In the genomic region with DNA sequence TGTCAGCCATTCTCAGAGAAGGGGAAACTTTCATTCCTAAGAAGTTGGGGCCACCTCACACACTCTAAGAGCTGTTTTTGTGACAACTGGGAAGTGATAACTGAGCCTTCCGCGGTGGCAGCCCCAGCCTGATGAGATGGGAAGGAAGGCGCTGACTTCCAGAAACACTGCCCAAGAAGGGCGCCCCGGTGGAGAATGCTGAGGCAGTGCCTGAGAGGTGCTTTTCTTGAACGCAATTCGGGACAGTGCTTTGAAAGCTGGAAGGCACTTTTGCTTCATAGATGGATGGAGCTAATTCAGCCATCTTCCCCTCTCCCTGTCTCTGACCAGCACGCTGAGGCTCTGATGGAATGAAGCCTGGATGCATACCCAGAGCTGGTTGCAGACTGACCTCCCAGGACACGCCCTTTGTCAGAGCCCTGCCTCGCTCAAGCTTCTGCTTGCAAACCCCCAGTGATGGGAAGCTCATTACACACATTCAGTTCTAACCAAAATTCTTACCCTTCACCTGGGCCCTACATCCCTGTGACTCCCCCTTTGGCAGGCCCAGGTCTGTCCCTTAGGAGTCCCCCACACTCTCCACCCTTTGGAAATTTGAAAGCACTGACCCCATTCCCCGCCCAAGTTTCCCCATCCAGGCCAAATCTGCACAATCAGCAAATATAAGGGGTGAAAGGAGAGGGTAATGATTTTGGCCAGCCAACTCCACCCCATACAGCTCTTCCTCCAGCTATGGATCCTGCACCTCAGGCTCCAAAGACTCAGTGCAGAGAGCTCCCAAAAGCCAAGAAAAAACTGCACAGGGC, we compare ENCODE assay signal across 15 cellular contexts.
DNase-seq lines count a peak whose midpoint lies in the region; ATAC-seq and TF ChIP-seq lines count a peak whose summit lies in the region.
"Had no signal": no experiment of that assay in that cellular context is flagged by ENCODE, and none has a peak within 500 bp of the region (broad histone marks: within the 10 kb centered on the region; RNA-seq: fewer than 3 reads in every experiment).

No MANE protein-coding gene starts in this region.

- 86 to 87% methylated on average over 11 of the region's 11 CpGs for WGBS in aorta, 2 donors

- H3K9me3 ChIP-seq in aorta (ENCODE audit: control insufficient read depth, low read length), result no peaks in the 10 kb centered on the region

- peaks cover 51% of the 10 kb centered on the region for H3K4me1 Mint-ChIP-seq in dendritic cell treated with granulocyte-macrophage colony-stimulating factor and Interleukin-4, amounts not matched to agents 40 ng/mL and 50 ng/mL, for 4 days (ENCODE audit: low read depth)
- no peaks in the 10 kb centered on the region for H3K4me1 Mint-ChIP-seq in neural crest cell
- H3K4me1 Mint-ChIP-seq: CD4-positive, CD25-positive, alpha-beta regulatory T cell had no signal

- DNase-seq in RWPE1 (ENCODE audit: low spot score) (no peak), neural crest cell (ENCODE audit: low read depth, low spot score) (no peak), aorta (peak; percentile 29 to 45), UCSD-AML1 (lab: John Stamatoyannopoulos, UW; ENCODE audit: unreplicated experiment) (no peak)
- DNase-seq: ACHN; AML-193; CD4-positive, CD25-positive, alpha-beta regulatory T cell; H9; KG1; NCI-H1417 treated with DMSO at 0.1 percent for 48 hours; NCI-H1930; NCI-H526 treated with DMSO at 0.1 percent for 48 hours had no signal

- TF ChIP-seq CTCF in RWPE1 (conservative IDR thresholded peaks at IDR 0.05; ENCODE audit: low read depth) (no peak), neural crest cell (conservative IDR thresholded peaks at IDR 0.05) (no peak)

- H3K27ac ChIP-seq in RWPE1 (peak overlapping the region; percentile 78), aorta (ENCODE audit: low read depth in 1 of 2, low read length in 2 of 2) (no peak overlapping the region)

- CTCF ChIA-PET in RWPE1 (lab: Yijun Ruan, JAX), result no interaction called here

- H3K9me3 Mint-ChIP-seq in dendritic cell treated with granulocyte-macrophage colony-stimulating factor and Interleukin-4, amounts not matched to agents 40 ng/mL and 50 ng/mL, for 4 days, result no peaks in the 10 kb centered on the region
- no peaks in the 10 kb centered on the region for H3K9me3 Mint-ChIP-seq in neural crest cell
- H3K9me3 Mint-ChIP-seq: CD4-positive, CD25-positive, alpha-beta regulatory T cell; H9 had no signal

- intact Hi-C loops in dendritic cell treated with granulocyte-macrophage colony-stimulating factor and Interleukin-4, amounts not matched to agents 40 ng/mL and 50 ng/mL, for 4 days (cut with micrococcal nuclease), result no loop called here
- intact Hi-C loops in aorta (cut with DNase I), result no loop called here

- ATAC-seq in aorta (ENCODE audit: low FRiP score), result no peak
- no peak for ATAC-seq in HG02870 (IDR thresholded peaks at IDR 0.05; ENCODE audit: unreplicated experiment)
- ATAC-seq in GM18907 (IDR thresholded peaks at IDR 0.05; ENCODE audit: unreplicated experiment), result no peak

- H3K4me3 ChIP-seq in aorta (ENCODE audit: low read length in 2 of 2), result no peak overlapping the region

- H3K36me3 ChIP-seq in aorta (ENCODE audit: control insufficient read depth in 1 of 2, insufficient read depth in 2 of 2, low read length in 1 of 2), result no peaks in the 10 kb centered on the region

- peaks cover 44% of the 10 kb centered on the region for H3K36me3 Mint-ChIP-seq in dendritic cell treated with granulocyte-macrophage colony-stimulating factor and Interleukin-4, amounts not matched to agents 40 ng/mL and 50 ng/mL, for 4 days (ENCODE audit: low read depth)
- no peaks in the 10 kb centered on the region for H3K36me3 Mint-ChIP-seq in neural crest cell (ENCODE audit: low read depth)
- H3K36me3 Mint-ChIP-seq: CD4-positive, CD25-positive, alpha-beta regulatory T cell had no signal

- no peaks in the 10 kb centered on the region for H3K4me1 ChIP-seq in aorta (ENCODE audit: control insufficient read depth in 1 of 2, insufficient read depth in 2 of 2, low read length in 2 of 2)

- no peaks in the 10 kb centered on the region for H3K27me3 ChIP-seq in aorta (ENCODE audit: control insufficient read depth in 1 of 2, insufficient read depth in 2 of 2, low read length in 1 of 2)

- no peak overlapping the region for H3K4me3 Mint-ChIP-seq in dendritic cell treated with granulocyte-macrophage colony-stimulating factor and Interleukin-4, amounts not matched to agents 40 ng/mL and 50 ng/mL, for 4 days
- no peak overlapping the region for H3K4me3 Mint-ChIP-seq in neural crest cell
- H3K4me3 Mint-ChIP-seq: CD4-positive, CD25-positive, alpha-beta regulatory T cell; H9 had no signal

- POLR2A ChIA-PET in RWPE1 (lab: Yijun Ruan, JAX; ENCODE audit: low non-redundant PET), result no interaction called here

- H3K27me3 Mint-ChIP-seq in dendritic cell treated with granulocyte-macrophage colony-stimulating factor and Interleukin-4, amounts not matched to agents 40 ng/mL and 50 ng/mL, for 4 days, result no peaks in the 10 kb centered on the region
- H3K27me3 Mint-ChIP-seq in neural crest cell (ENCODE audit: low read depth), result no peaks in the 10 kb centered on the region

- H3K27ac Mint-ChIP-seq in dendritic cell treated with granulocyte-macrophage colony-stimulating factor and Interleukin-4, amounts not matched to agents 40 ng/mL and 50 ng/mL, for 4 days, result peak overlapping the region; percentile 26
- peak overlapping the region; percentile 19 for H3K27ac Mint-ChIP-seq in neural crest cell (ENCODE audit: unreplicated experiment)
- H3K27ac Mint-ChIP-seq: CD4-positive, CD25-positive, alpha-beta regulatory T cell had no signal

Comparison
In these comparisons a context has a peak if more than half of its experiments do, and no peak if none do; other contexts are left out.
1. DNase-seq: peak in aorta (2 of 2); none in RWPE1 (single experiment), neural crest cell (single experiment) and UCSD-AML1 (single experiment).